8 cellular contexts compared by ENCODE assay signal in genomic region chr6:30781697-30782424, GRCh38. TPM values are rescaled to one million over a fixed set of nuclear protein-coding genes. Genes with fewer than 3 reads are reported as not detected.
DNase-seq lines count a peak whose midpoint lies in the region; ATAC-seq and TF ChIP-seq lines count a peak whose summit lies in the region.

No MANE protein-coding gene starts in this region.

- in situ Hi-C loops in G401 (cut with HindIII; ENCODE audit: low sequenced_read_pairs), result no loop called here

- no peaks in the 10 kb centered on the region for H3K9me3 ChIP-seq in SK-N-SH

- no peak for TF ChIP-seq CTCF in SK-N-SH (IDR thresholded peaks at IDR 0.05)

- CTCF ChIA-PET in SK-N-SH (lab: Yijun Ruan, JAX), result interaction anchor here (0.9 to 3.0 kb wide), 8 partner anchors 27 to 134 kb away, joined by 3 to 15 read pairs (median 3); partner anchors contain the start of gene DHX16

- no peaks in the 10 kb centered on the region for H3K79me2 ChIP-seq in SK-N-SH (ENCODE audit: insufficient read depth)

- peak overlapping the region; percentile 35; the same call in 1 of the 2 replicates for H2AFZ ChIP-seq in SK-N-SH (ENCODE audit: low read depth)

- 2% methylated on average over 13 of the region's 13 CpGs for WGBS in SK-N-SH (ENCODE audit: low lambda C conversion rate)

- TF ChIP-seq EP300 in SK-N-SH (IDR thresholded peaks at IDR 0.05; ENCODE audit: borderline replicate concordance in 1 of 2, low read depth in 1 of 2, low read length in 1 of 2), result peak; percentile 72 to 93

- H3K4me2 ChIP-seq in SK-N-SH, result peak overlapping the region; percentile 81

- no peaks in the 10 kb centered on the region for H3K36me3 ChIP-seq in SK-N-SH (replicated peaks in 1 of 2; ENCODE audit: control insufficient read depth in 1 of 2, insufficient read depth in 2 of 2, low read length in 1 of 2)

- DNase-seq in G401 (ENCODE audit: low spot score) (peak; percentile 94), NCI-H1105 (lab: John Stamatoyannopoulos, UW) (peak; percentile 92), SK-N-SH (peak; percentile 86), cerebellum (ENCODE audit: low spot score) (peak; percentile 81), left kidney (ENCODE audit: low read depth, low spot score) (peak; percentile 70), iPS-NIHi7 (ENCODE audit: extremely low spot score) (no peak)
- peak; percentile 24 for DNase-seq in stimulated activated CD4-positive, alpha-beta T cell treated with anti-CD3 and anti-CD28 coated beads, Interleukin-4, amount 100 ng/mL, for 1 hour

- H3K27me3 ChIP-seq in SK-N-SH (ENCODE audit: insufficient read depth), result no peaks in the 10 kb centered on the region

- H3K4me3 ChIP-seq in SK-N-SH (ENCODE audit: low read depth in 2 of 2, low read length in 1 of 2), result peak overlapping the region in 1 of 2 experiments; percentile 31; a peak in 3 of 4 replicates

- POLR2A ChIA-PET in SK-N-SH (lab: Yijun Ruan, JAX), result interaction anchor here (0.7 to 1.4 kb wide), 5 partner anchors 11 to 168 kb away, joined by 3 read pairs; no protein-coding TSS in a partner anchor

- peak overlapping the region; percentile 95 to 100 for H3K27ac ChIP-seq in SK-N-SH (ENCODE audit: low read depth in 2 of 2, low read length in 1 of 2)

- H4K20me1 ChIP-seq in SK-N-SH (ENCODE audit: insufficient read depth), result no peaks in the 10 kb centered on the region

- H3K9ac ChIP-seq in SK-N-SH, result peak overlapping the region; percentile 75

- H3F3A ChIP-seq in SK-N-SH (replicated peaks; ENCODE audit: insufficient read depth), result peaks cover 30% of the 10 kb centered on the region

- H3K4me1 ChIP-seq in SK-N-SH (ENCODE audit: control insufficient read depth in 1 of 2, insufficient read depth in 2 of 2, low read depth in 1 of 2, low read length in 1 of 2), result peaks cover 41 to 50% of the 10 kb centered on the region in 2 experiments

- no peak; the same call in 1 of the 2 replicates for TF ChIP-seq RAD21 in SK-N-SH (IDR thresholded peaks at IDR 0.05; ENCODE audit: low read length)

- H3K9me2 ChIP-seq in SK-N-SH, result no peaks in the 10 kb centered on the region

- no peak for ATAC-seq in GM18873 (IDR thresholded peaks at IDR 0.05; ENCODE audit: low FRiP score, unreplicated experiment)

TF ChIP-seq in SK-N-SH, 30 proteins besides CTCF, POLR2A, EP300 and RAD21 (continues in another document):
- TF ChIP-seq PBX3 (IDR thresholded peaks at IDR 0.05) (peak; percentile 82), ELF1 (IDR thresholded peaks at IDR 0.05) (peak; percentile 85), MEF2A (IDR thresholded peaks at IDR 0.05; ENCODE audit: borderline replicate concordance, low read depth) (no peak), RCOR1 (IDR thresholded peaks at IDR 0.05; ENCODE audit: low read length) (peak; percentile 76), USF1 (IDR thresholded peaks at IDR 0.05; ENCODE audit: borderline replicate concordance, low read depth) (peak; percentile 88), FOXM1 (IDR thresholded peaks at IDR 0.05; ENCODE audit: low read depth) (peak; percentile 46; the same call in 1 of the 2 replicates), RXRA (IDR thresholded peaks at IDR 0.05; ENCODE audit: borderline replicate concordance, low read depth) (peak; percentile 61; the same call in 1 of the 2 replicates), GATA2 (CRISPR knock-in tag; IDR thresholded peaks at IDR 0.05) (no peak), EZH2phosphoT487 (IDR thresholded peaks at IDR 0.05; ENCODE audit: borderline replicate concordance, low read depth) (no peak), ZBTB33 (IDR thresholded peaks at IDR 0.05; ENCODE audit: borderline replicate concordance, low read depth) (0 out of 2 replicates have a peak, but pooled peaks have one; percentile 81), RFX5 (IDR thresholded peaks at IDR 0.05; ENCODE audit: low read length) (no peak), NRF1 (IDR thresholded peaks at IDR 0.05; ENCODE audit: low read depth, low read length) (no peak), FOSL2 (IDR thresholded peaks at IDR 0.05; ENCODE audit: borderline replicate concordance, low read depth) (peak; percentile 77), JUND (IDR thresholded peaks at IDR 0.05) (peak; percentile 91), TEAD4 (IDR thresholded peaks at IDR 0.05; ENCODE audit: borderline replicate concordance, insufficient read depth) (peak; percentile 91)
- TF ChIP-seq, protein P1, sequence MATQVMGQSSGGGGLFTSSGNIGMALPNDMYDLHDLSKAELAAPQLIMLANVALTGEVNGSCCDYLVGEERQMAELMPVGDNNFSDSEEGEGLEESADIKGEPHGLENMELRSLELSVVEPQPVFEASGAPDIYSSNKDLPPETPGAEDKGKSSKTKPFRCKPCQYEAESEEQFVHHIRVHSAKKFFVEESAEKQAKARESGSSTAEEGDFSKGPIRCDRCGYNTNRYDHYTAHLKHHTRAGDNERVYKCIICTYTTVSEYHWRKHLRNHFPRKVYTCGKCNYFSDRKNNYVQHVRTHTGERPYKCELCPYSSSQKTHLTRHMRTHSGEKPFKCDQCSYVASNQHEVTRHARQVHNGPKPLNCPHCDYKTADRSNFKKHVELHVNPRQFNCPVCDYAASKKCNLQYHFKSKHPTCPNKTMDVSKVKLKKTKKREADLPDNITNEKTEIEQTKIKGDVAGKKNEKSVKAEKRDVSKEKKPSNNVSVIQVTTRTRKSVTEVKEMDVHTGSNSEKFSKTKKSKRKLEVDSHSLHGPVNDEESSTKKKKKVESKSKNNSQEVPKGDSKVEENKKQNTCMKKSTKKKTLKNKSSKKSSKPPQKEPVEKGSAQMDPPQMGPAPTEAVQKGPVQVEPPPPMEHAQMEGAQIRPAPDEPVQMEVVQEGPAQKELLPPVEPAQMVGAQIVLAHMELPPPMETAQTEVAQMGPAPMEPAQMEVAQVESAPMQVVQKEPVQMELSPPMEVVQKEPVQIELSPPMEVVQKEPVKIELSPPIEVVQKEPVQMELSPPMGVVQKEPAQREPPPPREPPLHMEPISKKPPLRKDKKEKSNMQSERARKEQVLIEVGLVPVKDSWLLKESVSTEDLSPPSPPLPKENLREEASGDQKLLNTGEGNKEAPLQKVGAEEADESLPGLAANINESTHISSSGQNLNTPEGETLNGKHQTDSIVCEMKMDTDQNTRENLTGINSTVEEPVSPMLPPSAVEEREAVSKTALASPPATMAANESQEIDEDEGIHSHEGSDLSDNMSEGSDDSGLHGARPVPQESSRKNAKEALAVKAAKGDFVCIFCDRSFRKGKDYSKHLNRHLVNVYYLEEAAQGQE (IDR thresholded peaks at IDR 0.05; ENCODE audit: low read depth, low read length), result 0 out of 2 replicates have a peak, but pooled peaks have one; percentile 64
- TF ChIP-seq, protein P2, sequence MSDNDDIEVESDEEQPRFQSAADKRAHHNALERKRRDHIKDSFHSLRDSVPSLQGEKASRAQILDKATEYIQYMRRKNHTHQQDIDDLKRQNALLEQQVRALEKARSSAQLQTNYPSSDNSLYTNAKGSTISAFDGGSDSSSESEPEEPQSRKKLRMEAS (IDR thresholded peaks at IDR 0.05; ENCODE audit: low read depth), result peak; percentile 93
- TF ChIP-seq, protein P3, sequence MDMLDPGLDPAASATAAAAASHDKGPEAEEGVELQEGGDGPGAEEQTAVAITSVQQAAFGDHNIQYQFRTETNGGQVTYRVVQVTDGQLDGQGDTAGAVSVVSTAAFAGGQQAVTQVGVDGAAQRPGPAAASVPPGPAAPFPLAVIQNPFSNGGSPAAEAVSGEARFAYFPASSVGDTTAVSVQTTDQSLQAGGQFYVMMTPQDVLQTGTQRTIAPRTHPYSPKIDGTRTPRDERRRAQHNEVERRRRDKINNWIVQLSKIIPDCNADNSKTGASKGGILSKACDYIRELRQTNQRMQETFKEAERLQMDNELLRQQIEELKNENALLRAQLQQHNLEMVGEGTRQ (IDR thresholded peaks at IDR 0.05; ENCODE audit: borderline replicate concordance, low read depth, low read length), result no peak

RNA-seq across cellular contexts. Expression of gene IER3, which starts 37.5 kb away (rescaled TPM):
- total RNA-seq in G401 (2014; rRNA removed; shearing (Covaris generic)), result 257 and 297 TPM in 2 replicates
- 12.9 and 14.0 TPM in 2 replicates for polyA plus RNA-seq in SK-N-SH (2012; rRNA removed)
- polyA plus RNA-seq in SK-N-SH (2012; cell fraction: cytosol; rRNA removed), result 12.4 and 16.7 TPM in 2 replicates
- polyA plus RNA-seq in SK-N-SH (2012; cell fraction: nucleus; rRNA removed), result 27.7 and 30.1 TPM in 2 replicates
- total RNA-seq in cerebellum, result 4.5 TPM

RNA-seq across cellular contexts. Expression of gene FLOT1, which starts 39.4 kb away (rescaled TPM):
- total RNA-seq in G401 (2014; rRNA removed; shearing (Covaris generic)), result 170 and 172 TPM in 2 replicates
- polyA plus RNA-seq in SK-N-SH (2012; rRNA removed), result 457 and 462 TPM in 2 replicates
- polyA plus RNA-seq in SK-N-SH (2012; cell fraction: cytosol; rRNA removed), result 377 and 388 TPM in 2 replicates
- polyA plus RNA-seq in SK-N-SH (2012; cell fraction: nucleus; rRNA removed), result 492 and 506 TPM in 2 replicates
- total RNA-seq in cerebellum, result 35.7 TPM

Comparison
In these comparisons a context has a peak if more than half of its experiments do, and no peak if none do; other contexts are left out.
1. RNA of gene IER3, which starts 37.5 kb away (total RNA-seq): 257 to 297 TPM in G401; 4.5 TPM in cerebellum (single experiment); every median in the first group is over 10 times any median in the second.